1 cellular context compared by ENCODE assay signal in genomic region chr10:25174461-25175230, GRCh38.
TF ChIP-seq lines count a peak whose summit lies in the region.

Gene GPR158, plus strand, starts transcription at chr10:25175001. Its CDS starts 420 bp downstream, at chr10:25175421.

TF ChIP-seq in HepG2, 621 proteins besides CTCF, POLR2A, EP300 and RAD21 (continued from another document):
- TF ChIP-seq ZNF512B (CRISPR knock-in tag; IDR thresholded peaks at IDR 0.05; ENCODE audit: borderline replicate concordance) (no peak), SMAD9 (CRISPR knock-in tag; IDR thresholded peaks at IDR 0.05) (no peak), ZNF136 (CRISPR knock-in tag; IDR thresholded peaks at IDR 0.05; ENCODE audit: low read depth) (no peak), SAP130 (CRISPR knock-in tag; IDR thresholded peaks at IDR 0.05; ENCODE audit: low read depth) (peak; percentile 50)
